In genomic region chr7:152594801-152595200, GRCh38 we compare ENCODE assay signal across 15 cellular contexts.
DNase-seq lines count a peak whose midpoint lies in the region; ATAC-seq and TF ChIP-seq lines count a peak whose summit lies in the region.
"Had no signal": no experiment of that assay in that cellular context is flagged by ENCODE, and none has a peak within 500 bp of the region (broad histone marks: within the 10 kb centered on the region; RNA-seq: fewer than 3 reads in every experiment).

No MANE protein-coding gene starts in this region.

- no peak for DNase-seq in DND-41
- peak; percentile 15 for DNase-seq in NB4 (ENCODE audit: low read depth)
- peak; percentile 39 for DNase-seq in mesenteric fat pad (ENCODE audit: low spot score)
- DNase-seq in spleen: peak; percentile 68
- no peak for DNase-seq in cerebellar cortex (ENCODE audit: low spot score)
- no peak for DNase-seq in PC-3
- DNase-seq: C1 segment of cervical spinal cord; Calu3; CD4-positive, alpha-beta T cell; DMS79; EL; GDM1 had no signal

- H2AFZ ChIP-seq in DND-41 (ENCODE audit: low read depth, low read length) (no peak overlapping the region), PC-3 (ENCODE audit: low read length) (no peak overlapping the region)

- H3K4me1 ChIP-seq in DND-41 (ENCODE audit: insufficient read depth, low read length): no peaks in the 10 kb centered on the region
- H3K4me1 ChIP-seq in spleen: no peaks in the 10 kb centered on the region
- H3K4me1 ChIP-seq in PC-3 (ENCODE audit: insufficient read depth, low read length): no peaks in the 10 kb centered on the region

- BruUV-seq in PC-3 (replicated peaks; lab: Mats Ljungman, UMichigan): no TSS peak

- WGBS in spleen, 5 donors: 64 to 91% (median 77%) methylated on average over 8 to 9 of the region's 9 CpGs

- H4K20me1 ChIP-seq in DND-41 (ENCODE audit: insufficient read depth, low read length): no peaks in the 10 kb centered on the region
- no peaks in the 10 kb centered on the region for H4K20me1 ChIP-seq in PC-3 (ENCODE audit: low read length)

- no peak overlapping the region for H3K27ac ChIP-seq in DND-41 (ENCODE audit: low read length)
- H3K27ac ChIP-seq in spleen: no peak overlapping the region
- no peak overlapping the region for H3K27ac ChIP-seq in PC-3 (ENCODE audit: low read length)
- H3K27ac ChIP-seq: HL-60 had no signal

- H3K4me2 ChIP-seq in DND-41 (ENCODE audit: insufficient read depth, low read length) (no peak overlapping the region), PC-3 (ENCODE audit: low read length) (no peak overlapping the region)

- H3K9me2 ChIP-seq in PC-3 (replicated peaks; ENCODE audit: low read length): no peaks in the 10 kb centered on the region

- POLR2A ChIA-PET in PC-3 (lab: Charles Lee; ENCODE audit: unreplicated experiment): no interaction called here

- H3K9ac ChIP-seq in DND-41 (ENCODE audit: low read depth, low read length): no peak overlapping the region
- H3K9ac ChIP-seq in PC-3 (ENCODE audit: low read length): no peak overlapping the region

- no peaks in the 10 kb centered on the region for H3F3A ChIP-seq in PC-3 (ENCODE audit: low read length, unreplicated experiment)

- H3K4me3 ChIP-seq in DND-41 (ENCODE audit: low read depth in 1 of 2, low read length in 2 of 2): no peak overlapping the region
- H3K4me3 ChIP-seq in NB4 (ENCODE audit: low read depth, low read length): no peak overlapping the region
- no peak overlapping the region for H3K4me3 ChIP-seq in spleen
- H3K4me3 ChIP-seq in PC-3 (ENCODE audit: low read length): no peak overlapping the region

- ATAC-seq in DND-41 (ENCODE audit: insufficient read depth, low read depth): 0 out of 3 replicates have a peak, but pooled peaks have one; percentile 22
- ATAC-seq in HG03571 (IDR thresholded peaks at IDR 0.05; ENCODE audit: unreplicated experiment): no peak
- no peak for ATAC-seq in PC-3
- ATAC-seq: HCT116 had no signal

- H3K27me3 ChIP-seq in DND-41 (ENCODE audit: insufficient read depth, low read length, poor library complexity) (no peaks in the 10 kb centered on the region), spleen (replicated peaks in 1 of 7) (no peaks in the 10 kb centered on the region), PC-3 (ENCODE audit: low read length) (no peaks in the 10 kb centered on the region)

- TF ChIP-seq POLR2A in NB4 (IDR thresholded peaks at IDR 0.05; ENCODE audit: extremely low read depth, insufficient read length) (no peak), spleen (IDR thresholded peaks at IDR 0.05) (no peak)

- no peaks in the 10 kb centered on the region for H3K36me3 ChIP-seq in DND-41 (ENCODE audit: insufficient read depth, low read length)
- no peaks in the 10 kb centered on the region for H3K36me3 ChIP-seq in spleen
- H3K36me3 ChIP-seq in PC-3 (ENCODE audit: low read depth, low read length): no peaks in the 10 kb centered on the region

- H3K79me2 ChIP-seq in DND-41 (ENCODE audit: insufficient read depth, low read length) (no peaks in the 10 kb centered on the region), PC-3 (ENCODE audit: low read length) (no peaks in the 10 kb centered on the region)

- TF ChIP-seq CTCF in DND-41 (IDR thresholded peaks at IDR 0.05; ENCODE audit: borderline replicate concordance, extremely low read depth, low read length, poor library complexity, severe bottlenecking): no peak
- TF ChIP-seq CTCF in NB4 (IDR thresholded peaks at IDR 0.05; ENCODE audit: low read depth, low read length): no peak
- TF ChIP-seq CTCF in spleen (IDR thresholded peaks at IDR 0.05 in 8 of 11, conservative IDR thresholded peaks at IDR 0.05 in 3 of 11): no peak
- no peak for TF ChIP-seq CTCF in PC-3 (conservative IDR thresholded peaks at IDR 0.05; ENCODE audit: low read depth, low read length)

- intact Hi-C loops in spleen (cut with DNase I; ENCODE audit: low total_unique reads) (no loop called here), PC-3 (cut with micrococcal nuclease) (no loop called here)

- H3K9me3 ChIP-seq in DND-41 (ENCODE audit: insufficient read depth, low read length, severe bottlenecking): no peaks in the 10 kb centered on the region
- H3K9me3 ChIP-seq in spleen: no peaks in the 10 kb centered on the region
- H3K9me3 ChIP-seq in PC-3 (ENCODE audit: low read length): no peaks in the 10 kb centered on the region

- CTCF ChIA-PET in PC-3 (lab: Charles Lee): no interaction called here

Comparison
In these comparisons a context has a peak if more than half of its experiments do, and no peak if none do; other contexts are left out.
1. DNase-seq: peak in NB4 (single experiment), mesenteric fat pad (single experiment) and spleen (single experiment); none in DND-41 (single experiment), cerebellar cortex (single experiment) and PC-3 (single experiment).